In the genomic region with DNA sequence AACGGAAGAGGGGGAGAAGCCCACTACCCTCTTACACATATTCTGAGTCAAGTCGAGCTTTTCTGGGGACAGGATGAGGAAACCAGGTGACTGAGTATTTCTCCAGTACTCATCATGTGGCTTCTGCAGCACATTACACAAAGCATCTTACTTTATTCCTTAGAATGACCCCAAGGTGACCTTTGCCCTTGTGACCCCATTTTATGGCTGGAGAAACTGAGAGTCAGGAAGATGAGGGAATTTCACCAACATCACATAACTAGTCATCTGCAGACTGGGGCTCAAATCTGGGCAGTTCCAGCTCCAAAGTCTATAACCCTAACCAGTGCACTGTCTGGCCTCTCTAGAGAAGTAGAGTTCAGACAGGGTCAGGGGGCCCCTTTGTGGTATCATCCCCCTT, we compare ENCODE assay signal across 33 cellular contexts.
"Had no signal": no experiment of that assay in that cellular context is flagged by ENCODE, and none has a peak within 500 bp of the region (broad histone marks: within the 10 kb centered on the region; RNA-seq: fewer than 3 reads in every experiment).

No MANE protein-coding gene starts in this region.

- H3K36me3 Mint-ChIP-seq: naive B cell; naive thymus-derived CD8-positive, alpha-beta T cell; natural killer cell treated with Interleukin-12 subunit alpha and Interleukin-12 subunit beta and Interleukin-15 and Interleukin-18, amount 100 ng/mL, for 72 hours; stimulated activated memory B cell treated with anti-CD40 and anti-IgM and Interleukin-4, amounts not matched to agents 10 μg/mL and 1 μg/mL and 100 μg/mL, for 72 hours; type B pancreatic cell had no signal

- H3K36me3 ChIP-seq: neutrophil, ovary, right lobe of liver, spleen, suprapubic skin, tibial artery, transverse colon, uterus had no signal

- H3K4me3 ChIP-seq: ovary, psoas muscle, right lobe of liver, skin epidermis, smooth muscle cell, spleen, suprapubic skin, testis, tibial artery, transverse colon, uterus had no signal

- H3K27me3 Mint-ChIP-seq: natural killer cell treated with Interleukin-12 subunit alpha and Interleukin-12 subunit beta and Interleukin-15 and Interleukin-18, amount 100 ng/mL, for 72 hours; stimulated activated memory B cell treated with anti-CD40 and anti-IgM and Interleukin-4, amounts not matched to agents 10 μg/mL and 1 μg/mL and 100 μg/mL, for 72 hours; stimulated activated naive CD8-positive, alpha-beta T cell treated with anti-CD3 and anti-CD28 coated beads, Interleukin-15, amount 100 ng/mL, for 72 hours had no signal

- H3K4me3 Mint-ChIP-seq: naive B cell; naive thymus-derived CD8-positive, alpha-beta T cell; natural killer cell treated with Interleukin-12 subunit alpha and Interleukin-12 subunit beta and Interleukin-15 and Interleukin-18, amount 100 ng/mL, for 72 hours; nephron progenitor cell; neural crest cell; stimulated activated memory B cell treated with anti-CD40 and anti-IgM and Interleukin-4, amounts not matched to agents 10 μg/mL and 1 μg/mL and 100 μg/mL, for 72 hours; stimulated activated naive CD8-positive, alpha-beta T cell treated with anti-CD3 and anti-CD28 coated beads, Interleukin-15, amount 100 ng/mL, for 72 hours; type B pancreatic cell had no signal

- H3K27ac ChIP-seq: neutrophil, ovary, parathyroid adenoma, psoas muscle, right lobe of liver, skin epidermis, spleen, suprapubic skin, testis, tibial artery, transverse colon, uterus had no signal

- H3K4me1 Mint-ChIP-seq: stimulated activated memory B cell treated with anti-CD40 and anti-IgM and Interleukin-4, amounts not matched to agents 10 μg/mL and 1 μg/mL and 100 μg/mL, for 72 hours had no signal

- H3K9me3 Mint-ChIP-seq: natural killer cell treated with Interleukin-12 subunit alpha and Interleukin-12 subunit beta and Interleukin-15 and Interleukin-18, amount 100 ng/mL, for 72 hours; nephron progenitor cell; stimulated activated naive CD8-positive, alpha-beta T cell treated with anti-CD3 and anti-CD28 coated beads, Interleukin-15, amount 100 ng/mL, for 72 hours; type B pancreatic cell had no signal

- DNase-seq: naive B cell; naive thymus-derived CD8-positive, alpha-beta T cell; nephron progenitor cell; nucleus accumbens; ovary; posterior cingulate gyrus; psoas muscle; right cardiac atrium; right lobe of liver; spleen; stimulated activated CD4-positive, alpha-beta T cell treated with anti-CD3 and anti-CD28 coated beads, Interleukin-12 subunit alpha, Interleukin-12 subunit beta, amount 100 ng/mL, for 4 hours; stimulated activated CD4-positive, alpha-beta T cell treated with anti-CD3 and anti-CD28 coated beads, Interleukin-1b, Interleukin-23, amount 100 ng/mL, for 48 hours; stimulated activated CD4-positive, alpha-beta T cell treated with anti-CD3 and anti-CD28 coated beads, Interleukin-4, amount 100 ng/mL, for 1 hour; stimulated activated CD4-positive, alpha-beta T cell treated with anti-CD3 and anti-CD28 coated beads, Interleukin-4, amount 100 ng/mL, for 4 hours; stimulated activated CD8-positive, alpha-beta memory T cell treated with anti-CD3 and anti-CD28 coated beads, Interleukin-4, amount 100 ng/mL, for 48 hours; stimulated activated naive CD4-positive, alpha-beta T cell; stimulated activated naive CD8-positive, alpha-beta T cell treated with anti-CD3 and anti-CD28 coated beads, Interleukin-15, amount 100 ng/mL, for 72 hours; stimulated activated naive CD8-positive, alpha-beta T cell treated with anti-CD3 and anti-CD28 coated beads, Interleukin-15, Interleukin-2, amounts not matched to agents 100 U/mL and 50 U/mL, for 24 hours; substantia nigra; testis; tibial artery; transverse colon; uterus had no signal

- H3K27me3 ChIP-seq: neutrophil, ovary, right lobe of liver, spleen, suprapubic skin, testis, tibial artery, transverse colon, uterus had no signal

- H3K4me1 ChIP-seq: parathyroid adenoma, suprapubic skin, testis, tibial artery, transverse colon, uterus had no signal

- ATAC-seq: naive thymus-derived CD8-positive, alpha-beta T cell; natural killer cell treated with Interleukin-12 subunit alpha and Interleukin-12 subunit beta and Interleukin-15 and Interleukin-18, amount 100 ng/mL, for 72 hours; psoas muscle; right cardiac atrium; right lobe of liver; stimulated activated memory B cell treated with anti-CD40 and anti-IgM and Interleukin-4, amounts not matched to agents 10 μg/mL and 1 μg/mL and 100 μg/mL, for 72 hours; stimulated activated naive CD8-positive, alpha-beta T cell treated with anti-CD3 and anti-CD28 coated beads, Interleukin-15, amount 100 ng/mL, for 72 hours; stimulated activated naive CD8-positive, alpha-beta T cell treated with anti-CD3 and anti-CD28 coated beads, Interleukin-15, Interleukin-2, amounts not matched to agents 100 U/mL and 50 U/mL, for 24 hours had no signal

- H3K27ac Mint-ChIP-seq: nephron progenitor cell; progenitor cell of endocrine pancreas; stimulated activated memory B cell treated with anti-CD40 and anti-IgM and Interleukin-4, amounts not matched to agents 10 μg/mL and 1 μg/mL and 100 μg/mL, for 72 hours; stimulated activated naive CD8-positive, alpha-beta T cell treated with anti-CD3 and anti-CD28 coated beads, Interleukin-15, amount 100 ng/mL, for 72 hours; type B pancreatic cell had no signal

- H3K9me3 ChIP-seq: neutrophil, ovary, psoas muscle, right lobe of liver, spleen, suprapubic skin, testis, tibial artery, transverse colon, uterus had no signal
